17 cellular contexts compared by ENCODE assay signal in genomic region chr14:73937012-73937411, GRCh38.
"Had no signal": no experiment of that assay in that cellular context is flagged by ENCODE, and none has a peak within 500 bp of the region (broad histone marks: within the 10 kb centered on the region; RNA-seq: fewer than 3 reads in every experiment).

No MANE protein-coding gene starts in this region.

- H3K4me1 Mint-ChIP-seq: naive thymus-derived CD8-positive, alpha-beta T cell had no signal

- DNase-seq: cerebellar nuclear complex; cortex of kidney; hypothalamus; kidney; left lung; lower lobe of right lung; naive thymus-derived CD8-positive, alpha-beta T cell; nephron progenitor cell; nucleus accumbens; sigmoid colon; spleen; stimulated activated CD4-positive, alpha-beta T cell treated with anti-CD3 and anti-CD28 coated beads, Interleukin-4, amount 100 ng/mL, for 1 hour; stimulated activated CD8-positive, alpha-beta memory T cell treated with anti-CD3 and anti-CD28 coated beads, Interleukin-4, amount 100 ng/mL, for 48 hours; stimulated activated naive CD4-positive, alpha-beta T cell treated with Interleukin-2 at 50 U/mL for 16 hours; transverse colon; upper lobe of right lung had no signal

- FAIRE-seq: frontal cortex, kidney had no signal

- H3K9me3 Mint-ChIP-seq: naive thymus-derived CD8-positive, alpha-beta T cell; nephron progenitor cell had no signal

- H3K27ac Mint-ChIP-seq: nephron progenitor cell had no signal

- ATAC-seq: left lung; lower lobe of right lung; naive thymus-derived CD8-positive, alpha-beta T cell; upper lobe of right lung had no signal

- H3K27me3 Mint-ChIP-seq: naive thymus-derived CD8-positive, alpha-beta T cell had no signal

- H3K4me3 Mint-ChIP-seq: naive thymus-derived CD8-positive, alpha-beta T cell; nephron progenitor cell had no signal
